ENCODE assay signal across 8 cellular contexts in genomic region chr2:95699201-95699600, GRCh38.
"Had no signal": no experiment of that assay in that cellular context is flagged by ENCODE, and none has a peak within 500 bp of the region (broad histone marks: within the 10 kb centered on the region; RNA-seq: fewer than 3 reads in every experiment).

No MANE protein-coding gene starts in this region.

- DNase-seq: H9, HCEC 1CT, IMR-90 had no signal

- H3K27ac Mint-ChIP-seq: GM23338, H9 had no signal

- H3K4me3 Mint-ChIP-seq: GM23338, H9 had no signal

- H3K4me1 Mint-ChIP-seq: GM23338 had no signal

- FAIRE-seq: H1, H54 had no signal

- H3K9me3 Mint-ChIP-seq: GM23338 had no signal

- H3K4me2 ChIP-seq: GM23338 had no signal

- H3K4me3 ChIP-seq: GM23338, K562 had no signal

- ATAC-seq: GM23338, K562 had no signal

- H2AFZ ChIP-seq: GM23338 had no signal

- H3K27ac ChIP-seq: HL-60 had no signal
